8 cellular contexts compared by ENCODE assay signal in genomic region chr16:14302399-14303181, GRCh38.
DNase-seq lines count a peak whose midpoint lies in the region; ATAC-seq and TF ChIP-seq lines count a peak whose summit lies in the region.

No MANE protein-coding gene starts in this region.

- peaks cover 10% of the 10 kb centered on the region for H3K4me1 Mint-ChIP-seq in T-helper 1 cell treated with Interleukin-12 subunit alpha and Interleukin-12 subunit beta and Interleukin-4 antibody, amounts not matched to agents 30 μg/mL and 1 μg/mL, for 36 hours (ENCODE audit: low read depth)
- peaks cover 54% of the 10 kb centered on the region for H3K4me1 Mint-ChIP-seq in dendritic cell treated with granulocyte-macrophage colony-stimulating factor and Interleukin-4, amounts not matched to agents 40 ng/mL and 50 ng/mL, for 4 days (ENCODE audit: low read depth)

- CTCF ChIA-PET in PC-9 (lab: Charles Lee) = interaction anchor here (0.7 kb wide), 1 partner anchor 221 kb away, joined by 11 read pairs; no protein-coding TSS in a partner anchor

- H2BK120ac ChIP-seq in mesenchymal stem cell (ENCODE audit: low read depth, low read length) = peak overlapping the region; percentile 89

- 0% methylated on average over 49 of the region's 86 CpGs for WGBS in mesenchymal stem cell
- under 1% methylated on average over 86 of the region's 86 CpGs for WGBS in urinary bladder

- no peak for TF ChIP-seq CTCF in PC-9 (conservative IDR thresholded peaks at IDR 0.05)

- H4K20me1 ChIP-seq in PC-9 (ENCODE audit: insufficient read depth) = no peaks in the 10 kb centered on the region

- no peaks in the 10 kb centered on the region for H3K79me1 ChIP-seq in mesenchymal stem cell (replicated peaks; ENCODE audit: low read length, poor library complexity, severe bottlenecking)

- H3K27me3 Mint-ChIP-seq in T-helper 1 cell treated with Interleukin-12 subunit alpha and Interleukin-12 subunit beta and Interleukin-4 antibody, amounts not matched to agents 30 μg/mL and 1 μg/mL, for 36 hours (ENCODE audit: low read depth) = peaks cover 32% of the 10 kb centered on the region
- peaks cover 61% of the 10 kb centered on the region for H3K27me3 Mint-ChIP-seq in dendritic cell treated with granulocyte-macrophage colony-stimulating factor and Interleukin-4, amounts not matched to agents 40 ng/mL and 50 ng/mL, for 4 days

- H3K23ac ChIP-seq in mesenchymal stem cell (ENCODE audit: low read length in 2 of 2) = peak overlapping the region in 1 of 2 experiments; percentile 97

- H2AK5ac ChIP-seq in mesenchymal stem cell (ENCODE audit: low read length, severe bottlenecking) = no peak overlapping the region

- peak overlapping the region in 1 of 2 experiments; percentile 97 for H3K14ac ChIP-seq in mesenchymal stem cell (ENCODE audit: low read length in 2 of 2)

- peak overlapping the region; percentile 67 for H2BK15ac ChIP-seq in mesenchymal stem cell (ENCODE audit: low read depth, poor library complexity, severe bottlenecking)

- H3K9ac ChIP-seq in mesenchymal stem cell (ENCODE audit: low read length) = peak overlapping the region; percentile 89

- peak; percentile 20 for ATAC-seq in HG02623 (IDR thresholded peaks at IDR 0.05; ENCODE audit: unreplicated experiment)

- H3K36me3 Mint-ChIP-seq in T-helper 1 cell treated with Interleukin-12 subunit alpha and Interleukin-12 subunit beta and Interleukin-4 antibody, amounts not matched to agents 30 μg/mL and 1 μg/mL, for 36 hours (ENCODE audit: low read depth) = no peaks in the 10 kb centered on the region
- peaks cover 23% of the 10 kb centered on the region for H3K36me3 Mint-ChIP-seq in dendritic cell treated with granulocyte-macrophage colony-stimulating factor and Interleukin-4, amounts not matched to agents 40 ng/mL and 50 ng/mL, for 4 days (ENCODE audit: low read depth)

- H3K9me2 ChIP-seq in PC-9 (ENCODE audit: insufficient read depth) = no peaks in the 10 kb centered on the region

- H3K27ac ChIP-seq in PC-9 (peak overlapping the region; percentile 99), mesenchymal stem cell (ENCODE audit: low read length, poor library complexity, severe bottlenecking) (peak overlapping the region; percentile 66), urinary bladder (ENCODE audit: low read depth) (no peak overlapping the region)

- peaks cover 10% of the 10 kb centered on the region; the same call in 1 of the 2 replicates for H3K36me3 ChIP-seq in PC-9 (ENCODE audit: low read depth)
- H3K36me3 ChIP-seq in mesenchymal stem cell (ENCODE audit: control insufficient read depth in 1 of 2, insufficient read depth in 2 of 2, low read depth in 1 of 2, low read length in 2 of 2) = no peaks in the 10 kb centered on the region
- no peaks in the 10 kb centered on the region for H3K36me3 ChIP-seq in urinary bladder (ENCODE audit: insufficient read depth)

- peak overlapping the region; percentile 96 for H3K4me3 ChIP-seq in PC-9
- peak overlapping the region; percentile 92 to 95 for H3K4me3 ChIP-seq in mesenchymal stem cell (ENCODE audit: insufficient read depth in 1 of 2, low read depth in 1 of 2, low read length in 2 of 2)
- H3K4me3 ChIP-seq in urinary bladder (ENCODE audit: low read depth, low read length) = peak overlapping the region; percentile 96

- peaks cover 60% of the 10 kb centered on the region for H3K79me2 ChIP-seq in PC-9 (ENCODE audit: low read depth)

- H3K4me1 ChIP-seq in PC-9 (replicated peaks; ENCODE audit: insufficient read depth) (peaks cover 26% of the 10 kb centered on the region), mesenchymal stem cell (ENCODE audit: control insufficient read depth, insufficient read depth, low read depth, low read length) (peaks cover 17% of the 10 kb centered on the region), urinary bladder (ENCODE audit: insufficient read depth) (no peaks in the 10 kb centered on the region)

- H2BK12ac ChIP-seq in mesenchymal stem cell (ENCODE audit: low read length in 2 of 2) = peak overlapping the region in 1 of 2 experiments; percentile 59

- no peaks in the 10 kb centered on the region for H3K27me3 ChIP-seq in PC-9 (ENCODE audit: insufficient read depth, low read depth)
- no peaks in the 10 kb centered on the region for H3K27me3 ChIP-seq in mesenchymal stem cell (ENCODE audit: control insufficient read depth in 1 of 2, insufficient read depth in 1 of 2, low read length in 2 of 2)

- peaks cover 18% of the 10 kb centered on the region; the same call in 1 of the 2 replicates for H3F3A ChIP-seq in PC-9 (ENCODE audit: insufficient read depth, low read depth)

- peak overlapping the region; percentile 86 to 90 for H3K18ac ChIP-seq in mesenchymal stem cell (ENCODE audit: low read depth in 1 of 2, low read length in 2 of 2)

- peak overlapping the region; percentile 28 for H4K8ac ChIP-seq in mesenchymal stem cell (ENCODE audit: low read length)

- H2AFZ ChIP-seq in PC-9 (peak overlapping the region; percentile 66), mesenchymal stem cell (ENCODE audit: low read depth, low read length) (peak overlapping the region; percentile 73)

- no peak for DNase-seq in T-helper 1 cell
- DNase-seq in PC-9 = peak in 1 of 2 experiments; percentile 45
- peak; percentile 41 for DNase-seq in mesenchymal stem cell
- DNase-seq in DMS79 (lab: John Stamatoyannopoulos, UW) = no peak

- no peak overlapping the region for H3K27ac Mint-ChIP-seq in T-helper 1 cell treated with Interleukin-12 subunit alpha and Interleukin-12 subunit beta and Interleukin-4 antibody, amounts not matched to agents 30 μg/mL and 1 μg/mL, for 36 hours
- H3K27ac Mint-ChIP-seq in dendritic cell treated with granulocyte-macrophage colony-stimulating factor and Interleukin-4, amounts not matched to agents 40 ng/mL and 50 ng/mL, for 4 days = peak overlapping the region; percentile 88

- BruUV-seq in PC-9 (replicated peaks; lab: Mats Ljungman, UMichigan) = no TSS peak

- H3K9me3 ChIP-seq in PC-9 (ENCODE audit: insufficient read depth, low read depth) (no peaks in the 10 kb centered on the region), mesenchymal stem cell (ENCODE audit: control insufficient read depth, low read length) (no peaks in the 10 kb centered on the region)

- H4K91ac ChIP-seq in mesenchymal stem cell (ENCODE audit: low read length) = peak overlapping the region; percentile 68

- peak overlapping the region; percentile 72 for H3K4me3 Mint-ChIP-seq in T-helper 1 cell treated with Interleukin-12 subunit alpha and Interleukin-12 subunit beta and Interleukin-4 antibody, amounts not matched to agents 30 μg/mL and 1 μg/mL, for 36 hours
- peak overlapping the region; percentile 82 for H3K4me3 Mint-ChIP-seq in dendritic cell treated with granulocyte-macrophage colony-stimulating factor and Interleukin-4, amounts not matched to agents 40 ng/mL and 50 ng/mL, for 4 days

- peak overlapping the region in 1 of 2 experiments; percentile 17 for H3K4ac ChIP-seq in mesenchymal stem cell (ENCODE audit: low read depth in 1 of 2, low read length in 2 of 2)

- no peaks in the 10 kb centered on the region for H3K9me3 Mint-ChIP-seq in T-helper 1 cell treated with Interleukin-12 subunit alpha and Interleukin-12 subunit beta and Interleukin-4 antibody, amounts not matched to agents 30 μg/mL and 1 μg/mL, for 36 hours
- no peaks in the 10 kb centered on the region for H3K9me3 Mint-ChIP-seq in dendritic cell treated with granulocyte-macrophage colony-stimulating factor and Interleukin-4, amounts not matched to agents 40 ng/mL and 50 ng/mL, for 4 days

- POLR2A ChIA-PET in PC-9 (lab: Charles Lee; ENCODE audit: unreplicated experiment) = interaction anchor here (0.7 kb wide), 1 partner anchor 87 kb away, joined by 3 read pairs; no protein-coding TSS in a partner anchor

- intact Hi-C loops in PC-9 (cut with micrococcal nuclease; ENCODE audit: unreplicated experiment) = loop anchor here (1.0 to 5.0 kb wide), 3 partner anchors 96 to 197 kb away; no protein-coding TSS in a partner anchor
- intact Hi-C loops in dendritic cell treated with granulocyte-macrophage colony-stimulating factor and Interleukin-4, amounts not matched to agents 40 ng/mL and 50 ng/mL, for 4 days (cut with micrococcal nuclease) = loop anchor here (5.0 to 10.0 kb wide), 2 partner anchors 142 to 380 kb away; partner anchors contain the start of gene ERCC4

- H2BK5ac ChIP-seq in mesenchymal stem cell (ENCODE audit: low read depth, low read length, poor library complexity, severe bottlenecking) = peak overlapping the region; percentile 95

- H3K4me2 ChIP-seq in PC-9 = peak overlapping the region; percentile 100
- peak overlapping the region; percentile 81 for H3K4me2 ChIP-seq in mesenchymal stem cell (ENCODE audit: low read length, poor library complexity, severe bottlenecking)
